In the genomic region with DNA sequence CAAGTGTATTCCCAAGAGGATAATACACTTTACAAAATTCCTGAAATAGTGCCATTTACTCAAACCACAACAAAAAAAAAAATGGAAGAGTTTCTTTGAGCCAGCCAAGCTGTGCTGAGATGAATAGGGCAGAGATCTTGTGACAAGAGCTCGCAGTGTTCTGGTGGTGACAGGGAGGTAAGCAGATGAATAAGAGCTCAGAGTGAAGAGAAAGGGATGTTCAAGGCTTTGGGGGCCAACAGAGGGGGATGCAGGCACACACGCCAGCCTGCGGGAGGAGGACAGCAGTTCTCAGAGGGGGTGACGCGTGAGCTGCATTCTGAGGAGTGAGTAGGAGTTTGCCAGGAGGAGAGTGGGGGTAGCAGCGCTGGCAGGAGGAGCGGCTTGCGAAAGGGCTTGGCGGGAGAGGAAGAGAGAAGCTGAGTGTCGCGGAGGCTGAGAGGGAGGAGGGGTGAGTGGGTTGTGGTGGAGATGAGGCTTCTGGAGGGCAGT, we compare ENCODE assay signal across 10 cellular contexts.
DNase-seq lines count a peak whose midpoint lies in the region; ATAC-seq and TF ChIP-seq lines count a peak whose summit lies in the region.
"Had no signal": no experiment of that assay in that cellular context is flagged by ENCODE, and none has a peak within 500 bp of the region (broad histone marks: within the 10 kb centered on the region; RNA-seq: fewer than 3 reads in every experiment).

No MANE protein-coding gene starts in this region.

- peak; percentile 81 to 93 for DNase-seq in cardiac fibroblast (ENCODE audit: low read depth in 2 of 2)
- peak; percentile 82 for DNase-seq in islet precursor cell
- no peak for DNase-seq in thoracic aorta (ENCODE audit: low spot score)
- no peak for DNase-seq in stimulated activated naive CD4-positive, alpha-beta T cell (lab: John Stamatoyannopoulos, UW)
- DNase-seq: effector memory CD8-positive, alpha-beta T cell; T-helper 2 cell had no signal

- H3K4me1 ChIP-seq in HUES64 (ENCODE audit: insufficient read depth, low read length): peaks cover 18% of the 10 kb centered on the region
- peaks cover 4 to 38% of the 10 kb centered on the region in 2 donors for H3K4me1 ChIP-seq in thoracic aorta (ENCODE audit: control insufficient read depth in 1 of 2, low read depth in 2 of 2)

- 16% methylated on average over 11 of the region's 11 CpGs for WGBS in HUES64

- no peak overlapping the region for H3K27ac ChIP-seq in HUES64 (ENCODE audit: low read depth, low read length)
- peak overlapping the region; percentile 42 for H3K27ac ChIP-seq in thoracic aorta

- no peak for TF ChIP-seq CTCF in cardiac fibroblast (IDR thresholded peaks at IDR 0.05; ENCODE audit: low read depth, low read length)
- no peak for TF ChIP-seq CTCF in thoracic aorta (IDR thresholded peaks at IDR 0.05)

- H3K9ac ChIP-seq in HUES64 (ENCODE audit: low read depth, low read length): no peak overlapping the region

- H3K9me3 ChIP-seq in HUES64 (ENCODE audit: insufficient read depth, low read depth, low read length) (no peaks in the 10 kb centered on the region), thoracic aorta (no peaks in the 10 kb centered on the region)

- ATAC-seq in thoracic aorta (ENCODE audit: insufficient number of reproducible peaks, low FRiP score, low read depth) (no peak), HG03521 (IDR thresholded peaks at IDR 0.05; ENCODE audit: unreplicated experiment) (no peak), GM18868 (IDR thresholded peaks at IDR 0.05; ENCODE audit: unreplicated experiment) (no peak), HG02970 (IDR thresholded peaks at IDR 0.05; ENCODE audit: low FRiP score, unreplicated experiment) (no peak)
- ATAC-seq: effector memory CD8-positive, alpha-beta T cell had no signal

- H3K4me3 ChIP-seq in HUES64 (ENCODE audit: low read length) (0 out of 2 replicates have a peak overlapping the region, but pooled peaks have one; percentile 1), cardiac fibroblast (replicated peaks in 1 of 2; ENCODE audit: low read depth in 2 of 2, low read length in 2 of 2) (peak overlapping the region; percentile 16 to 17), thoracic aorta (peak overlapping the region; percentile 14)

- H3K36me3 ChIP-seq in HUES64 (ENCODE audit: insufficient read depth, low read length) (peaks cover 20% of the 10 kb centered on the region; the same call in 1 of the 2 replicates), thoracic aorta (no peaks in the 10 kb centered on the region)

- H3K27me3 ChIP-seq in HUES64 (ENCODE audit: insufficient read depth, low read length) (no peaks in the 10 kb centered on the region), thoracic aorta (replicated peaks; ENCODE audit: insufficient read depth) (no peaks in the 10 kb centered on the region)

Comparison
In these comparisons a context has a peak if more than half of its experiments do, and no peak if none do; other contexts are left out.
1. DNase-seq: peak in cardiac fibroblast (2 of 2) and islet precursor cell (single experiment); none in thoracic aorta (single experiment) and stimulated activated naive CD4-positive, alpha-beta T cell (0 of 6).
2. Peak in every context shown above with its lines, with median percentiles within 50 percentile points of each other: H3K4me3 ChIP-seq.